ENCODE assay signal across 8 cellular contexts in the genomic region with DNA sequence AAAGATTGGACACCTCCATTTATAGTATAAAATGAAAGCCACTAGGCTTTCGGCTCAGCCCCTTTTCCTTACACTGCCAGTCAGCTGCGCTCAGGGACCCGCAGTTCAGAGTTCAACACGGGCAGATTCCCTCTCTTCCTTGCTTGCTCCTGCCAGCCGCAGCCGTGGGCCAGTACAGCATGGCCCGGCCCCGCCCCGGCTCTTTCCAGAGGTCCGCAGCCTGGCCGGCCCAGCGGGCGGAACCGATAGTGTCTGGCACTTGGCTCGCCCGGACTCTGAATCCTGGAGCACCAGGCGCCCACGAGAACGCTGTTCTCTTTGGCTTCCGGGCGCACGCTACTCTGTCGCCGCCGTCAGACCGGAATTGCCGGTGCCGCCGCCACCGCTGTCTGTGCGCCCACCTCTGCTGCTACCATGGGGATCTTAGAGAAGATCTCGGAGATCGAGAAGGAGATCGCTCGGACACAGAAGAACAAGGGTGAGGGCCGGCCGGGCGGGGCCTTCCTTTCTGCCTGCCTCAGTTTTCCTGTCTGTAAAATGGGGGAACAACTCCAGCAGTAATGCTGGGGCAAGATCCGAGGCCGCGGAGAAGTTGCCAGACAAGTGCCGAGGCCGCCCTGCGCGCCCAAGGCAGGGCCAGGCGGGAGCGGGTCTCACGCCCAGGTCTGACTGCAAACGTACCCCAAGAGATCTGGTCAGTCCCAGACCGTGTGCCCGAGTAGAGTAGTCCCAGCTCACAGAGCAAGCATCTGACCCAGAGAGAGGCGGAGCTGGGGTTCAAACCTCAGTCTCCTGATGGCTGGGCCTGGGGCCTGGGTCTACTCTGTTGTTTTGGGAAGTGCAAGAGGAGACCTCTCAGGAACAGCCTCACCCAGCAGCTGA. TPM values are rescaled to one million over a fixed set of nuclear protein-coding genes. Genes with fewer than 3 reads are reported as not detected.
DNase-seq lines count a peak whose midpoint lies in the region; TF ChIP-seq lines count a peak whose summit lies in the region.

A gene with protein sequence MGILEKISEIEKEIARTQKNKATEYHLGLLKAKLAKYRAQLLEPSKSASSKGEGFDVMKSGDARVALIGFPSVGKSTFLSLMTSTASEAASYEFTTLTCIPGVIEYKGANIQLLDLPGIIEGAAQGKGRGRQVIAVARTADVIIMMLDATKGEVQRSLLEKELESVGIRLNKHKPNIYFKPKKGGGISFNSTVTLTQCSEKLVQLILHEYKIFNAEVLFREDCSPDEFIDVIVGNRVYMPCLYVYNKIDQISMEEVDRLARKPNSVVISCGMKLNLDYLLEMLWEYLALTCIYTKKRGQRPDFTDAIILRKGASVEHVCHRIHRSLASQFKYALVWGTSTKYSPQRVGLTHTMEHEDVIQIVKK (plus strand): TSS at position 339 of the 882 bp plus-strand sequence. CDS start 76 bp downstream, at position 415.

- H3K9me3 Mint-ChIP-seq in H9, result no peaks in the 10 kb centered on the region

- H3K4me1 Mint-ChIP-seq in H9, result peaks cover 9 to 15% of the 10 kb centered on the region in 2 experiments

- no peaks in the 10 kb centered on the region for H3K9me2 ChIP-seq in MM.1S (replicated peaks; ENCODE audit: insufficient read depth, low read length)

- H3K18ac ChIP-seq in H9 (ENCODE audit: insufficient read length, low read depth, low read length), result no peak within 1 kb of the TSS

- DNase-seq in ELR (ENCODE audit: low read depth) (peak; percentile 93), H9 (peak; percentile 97), MM.1S (peak; percentile 86), SJSA1 (ENCODE audit: low read depth in 1 of 2, low spot score in 2 of 2) (peak; percentile 86 to 88), foreskin melanocyte (peak; percentile 84), stromal cell of bone marrow (ENCODE audit: low read depth) (peak; percentile 82)
- DNase-seq in activated naive CD4-positive, alpha-beta T cell (lab: John Stamatoyannopoulos, UW), result peak; percentile 83 to 84 (median 83)

- H3K79me1 ChIP-seq in H9 (ENCODE audit: insufficient read depth, low read depth, low read length, poor library complexity, severe bottlenecking), result no peaks in the 10 kb centered on the region

- no peak within 1 kb of the TSS for H2AFZ ChIP-seq in H9 (ENCODE audit: low read length)
- H2AFZ ChIP-seq in MM.1S (ENCODE audit: low read length), result peak within 1 kb of the TSS; percentile 99
- H2AFZ ChIP-seq in neuron (ENCODE audit: low read depth, low read length), result peak within 1 kb of the TSS; percentile 80

- H3K27me3 Mint-ChIP-seq in H9 (ENCODE audit: low read depth), result no peaks in the 10 kb centered on the region

- H3K36me3 ChIP-seq in MM.1S (replicated peaks; ENCODE audit: insufficient read depth, low read length) (no peaks in the 10 kb centered on the region), SJSA1 (peaks cover 16% of the 10 kb centered on the region), neuron (ENCODE audit: insufficient read depth, low read length) (peaks cover 8% of the 10 kb centered on the region)

- no peak within 1 kb of the TSS for H3K4ac ChIP-seq in H9 (ENCODE audit: low read depth, low read length)

- H3K23me2 ChIP-seq in H9 (ENCODE audit: insufficient read length, low read depth, low read length, poor library complexity, severe bottlenecking), result peaks cover 7% of the 10 kb centered on the region

- H4K20me1 ChIP-seq in H9 (ENCODE audit: control insufficient read depth, insufficient read depth, insufficient read length) (no peaks in the 10 kb centered on the region), MM.1S (ENCODE audit: insufficient read depth, low read length) (no peaks in the 10 kb centered on the region)

- no peak within 1 kb of the TSS for H4K91ac ChIP-seq in H9 (ENCODE audit: insufficient read length, low read depth, low read length)

- no peak within 1 kb of the TSS for H3K56ac ChIP-seq in H9 (ENCODE audit: insufficient read length, low read depth, low read length)

- H3K27me3 ChIP-seq in H9 (ENCODE audit: insufficient read depth, low read length) (no peaks in the 10 kb centered on the region), MM.1S (replicated peaks; ENCODE audit: insufficient read depth, low read length) (no peaks in the 10 kb centered on the region), SJSA1 (replicated peaks) (no peaks in the 10 kb centered on the region), neuron (ENCODE audit: insufficient read depth, low read length) (no peaks in the 10 kb centered on the region)

- WGBS in H9 (ENCODE audit: extremely low coverage, insufficient read length, low lambda C conversion rate), result no CpG with 5 or more reads among the region's 52 CpGs

- H2AK5ac ChIP-seq in H9 (ENCODE audit: insufficient read length, low read length), result no peak within 1 kb of the TSS

- peak within 1 kb of the TSS; percentile 98 for H3K4me3 Mint-ChIP-seq in H9

- H3K4me3 ChIP-seq in MM.1S (ENCODE audit: low read length), result peak within 1 kb of the TSS; percentile 92
- H3K4me3 ChIP-seq in SJSA1, result peak within 1 kb of the TSS; percentile 67
- peak within 1 kb of the TSS; percentile 82 for H3K4me3 ChIP-seq in neuron (ENCODE audit: low read length)

- no peak within 1 kb of the TSS for H4K5ac ChIP-seq in H9 (ENCODE audit: insufficient read length, low read depth, low read length)

- peak within 1 kb of the TSS; percentile 55; the same call in 1 of the 2 replicates for H3K14ac ChIP-seq in H9 (ENCODE audit: insufficient read depth, low read length)

- no peaks in the 10 kb centered on the region for H3F3A ChIP-seq in MM.1S (ENCODE audit: insufficient read depth, low read length)

- no peak within 1 kb of the TSS for H3T11ph ChIP-seq in H9 (ENCODE audit: low read length)

- H3K9ac ChIP-seq in H9 (ENCODE audit: extremely low read depth, insufficient read length, low read length) (peak within 1 kb of the TSS; percentile 66), MM.1S (ENCODE audit: low read length) (peak within 1 kb of the TSS; percentile 90)

- H3K9me3 ChIP-seq in H9 (ENCODE audit: control insufficient read depth, low read depth, low read length) (no peaks in the 10 kb centered on the region), MM.1S (replicated peaks; ENCODE audit: insufficient read depth, low read length) (no peaks in the 10 kb centered on the region), SJSA1 (replicated peaks) (no peaks in the 10 kb centered on the region), neuron (ENCODE audit: low read length) (no peaks in the 10 kb centered on the region)

- H3K4me2 ChIP-seq in H9 (ENCODE audit: insufficient read depth, insufficient read length, low read length) (peak within 1 kb of the TSS; percentile 81), MM.1S (ENCODE audit: low read depth, low read length) (peak within 1 kb of the TSS; percentile 93)

- TF ChIP-seq CTCF in H9 (conservative IDR thresholded peaks at IDR 0.05), result no peak
- no peak for TF ChIP-seq CTCF in MM.1S (IDR thresholded peaks at IDR 0.05; ENCODE audit: low read length)

- H3K27ac ChIP-seq in H9 (ENCODE audit: insufficient read length, low read depth, low read length), result no peak within 1 kb of the TSS
- H3K27ac ChIP-seq in MM.1S (ENCODE audit: low read length), result peak within 1 kb of the TSS; percentile 6; the same call in 1 of the 2 replicates
- peak within 1 kb of the TSS; percentile 53 for H3K27ac ChIP-seq in SJSA1

- peak within 1 kb of the TSS; percentile 95 to 97 (median 97); a peak in 6 of 7 replicates for H3K27ac Mint-ChIP-seq in H9

- H3K4me1 ChIP-seq in H9 (ENCODE audit: insufficient read depth, low read length), result no peaks in the 10 kb centered on the region
- peaks cover 6% of the 10 kb centered on the region for H3K4me1 ChIP-seq in MM.1S (ENCODE audit: low read length)
- peaks cover 20% of the 10 kb centered on the region for H3K4me1 ChIP-seq in SJSA1 (replicated peaks)
- peaks cover 8% of the 10 kb centered on the region for H3K4me1 ChIP-seq in neuron (ENCODE audit: insufficient read depth, low read length)

- H3K79me2 ChIP-seq in H9 (ENCODE audit: insufficient read depth, low read length) (no peaks in the 10 kb centered on the region), MM.1S (ENCODE audit: low read length) (peaks cover 27% of the 10 kb centered on the region)

- no peak within 1 kb of the TSS for H2BK20ac ChIP-seq in H9 (ENCODE audit: low read depth, low read length, poor library complexity, severe bottlenecking)

- no peak within 1 kb of the TSS for H2BK12ac ChIP-seq in H9 (ENCODE audit: insufficient read length, low read depth, low read length)

- H2BK120ac ChIP-seq in H9 (ENCODE audit: low read depth, low read length, poor library complexity, severe bottlenecking), result no peak within 1 kb of the TSS

- H3K23ac ChIP-seq in H9 (ENCODE audit: insufficient read length, low read depth, low read length), result no peak within 1 kb of the TSS

- H3K36me3 Mint-ChIP-seq in H9 (ENCODE audit: insufficient read depth in 1 of 3, low read depth in 3 of 3), result peaks cover 0 to 15% (median 7%) of the 10 kb centered on the region in 3 experiments; a peak in 5 of 7 replicates

- H2BK5ac ChIP-seq in H9 (ENCODE audit: insufficient read length, low read length), result no peak within 1 kb of the TSS

- no peak within 1 kb of the TSS for H2BK15ac ChIP-seq in H9 (ENCODE audit: low read depth, low read length)

- no peak within 1 kb of the TSS for H4K8ac ChIP-seq in H9 (replicated peaks; ENCODE audit: insufficient read length, low read depth, low read length)

RNA-seq across cellular contexts. Expression of the gene that starts here (rescaled TPM):
- total RNA-seq in H9 (2021), result 48.5 and 52.0 TPM in 2 replicates
- total RNA-seq in SJSA1 (2014; rRNA removed; shearing (Covaris generic)), result 31.2 and 58.1 TPM in 2 replicates
